Comparison of ENCODE assay signal across 17 cellular contexts in the genomic region with DNA sequence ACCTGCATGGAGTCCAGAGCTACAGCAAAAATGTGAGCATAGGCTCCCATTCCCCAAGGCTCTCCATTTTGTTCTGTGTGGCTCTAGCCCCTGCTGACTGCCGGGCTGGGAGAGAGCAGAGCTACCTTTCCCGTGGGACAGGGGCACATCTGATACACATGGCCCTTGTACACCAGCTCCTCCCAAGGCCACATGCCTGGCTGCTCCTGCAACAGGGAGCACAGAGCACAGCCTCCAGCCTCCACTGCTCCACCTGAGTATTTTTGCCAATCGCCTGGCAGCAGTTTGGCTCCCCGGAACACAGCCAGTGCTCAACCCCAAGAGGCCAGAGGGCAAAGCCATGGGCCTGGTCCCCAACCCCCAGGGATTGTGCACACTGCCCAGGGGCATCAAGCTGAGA.
"Had no signal": no experiment of that assay in that cellular context is flagged by ENCODE, and none has a peak within 500 bp of the region (broad histone marks: within the 10 kb centered on the region; RNA-seq: fewer than 3 reads in every experiment).

No MANE protein-coding gene starts in this region.

- H3K4me3 ChIP-seq: cardiac muscle cell, esophagus squamous epithelium, prostate gland, right atrium auricular region, tibial nerve had no signal

- DNase-seq: activated CD4-positive, alpha-beta T cell treated with anti-CD3 and anti-CD28 coated beads, Interleukin-2, amount 50 U/mL, for 48 hours; activated gamma-delta T cell; dermis blood vessel endothelial cell; effector memory CD8-positive, alpha-beta T cell; esophagus squamous epithelium; hypothalamus; islet precursor cell; mammary epithelial cell; stimulated activated CD4-positive, alpha-beta T cell treated with anti-CD3 and anti-CD28 coated beads, Interleukin-2, amount 100 ng/mL, for 24 hours; T-helper 2 cell; WERI-Rb-1 had no signal

- ATAC-seq: effector memory CD8-positive, alpha-beta T cell had no signal

- H3K4me3 Mint-ChIP-seq: activated naive CD4-positive, alpha-beta T cell treated with anti-CD3 and anti-CD28 coated beads, Interleukin-2, amount 50 U/mL, for 24 hours; effector memory CD8-positive, alpha-beta T cell; stimulated activated naive CD8-positive, alpha-beta T cell treated with anti-CD3 and anti-CD28 coated beads, Interleukin-15, Interleukin-2, amounts not matched to agents 100 ng/mL and 50 ng/mL, for 24 hours had no signal

- H3K9me3 Mint-ChIP-seq: activated naive CD4-positive, alpha-beta T cell treated with anti-CD3 and anti-CD28 coated beads, Interleukin-2, amount 50 U/mL, for 24 hours; effector memory CD8-positive, alpha-beta T cell; stimulated activated naive CD8-positive, alpha-beta T cell treated with anti-CD3 and anti-CD28 coated beads, Interleukin-15, Interleukin-2, amounts not matched to agents 100 ng/mL and 50 ng/mL, for 24 hours had no signal

- H3K4me1 Mint-ChIP-seq: activated naive CD4-positive, alpha-beta T cell treated with anti-CD3 and anti-CD28 coated beads, Interleukin-2, amount 50 U/mL, for 24 hours had no signal

- H3K27ac Mint-ChIP-seq: activated naive CD4-positive, alpha-beta T cell treated with anti-CD3 and anti-CD28 coated beads, Interleukin-2, amount 50 U/mL, for 24 hours; effector memory CD8-positive, alpha-beta T cell; stimulated activated naive CD8-positive, alpha-beta T cell treated with anti-CD3 and anti-CD28 coated beads, Interleukin-15, Interleukin-2, amounts not matched to agents 100 ng/mL and 50 ng/mL, for 24 hours had no signal

- H3K36me3 ChIP-seq: cardiac muscle cell, esophagus squamous epithelium, prostate gland, right atrium auricular region, tibial nerve, WERI-Rb-1 had no signal

- H3K4me1 ChIP-seq: esophagus squamous epithelium, prostate gland, right atrium auricular region, tibial nerve had no signal

- H3K27ac ChIP-seq: cardiac muscle cell, esophagus squamous epithelium, prostate gland, right atrium auricular region, tibial nerve, WERI-Rb-1 had no signal

- H3K27me3 ChIP-seq: cardiac muscle cell, right atrium auricular region, tibial nerve had no signal
